ENCODE assay signal across 1 cellular context in genomic region chr14:77320238-77320935, GRCh38.
TF ChIP-seq lines count a peak whose summit lies in the region.

Gene POMT2 (minus strand): TSS chr14:77320883. CDS start chr14:77320681, 202 bp downstream.

TF ChIP-seq in K562, 482 proteins besides CTCF, POLR2A, EP300 and RAD21 (continued from another document and continues in another):
- 0 out of 2 replicates have a peak, but pooled peaks have one; percentile 39 for TF ChIP-seq ZNF592 (IDR thresholded peaks at IDR 0.05)
- no peak for TF ChIP-seq ZSCAN29 (IDR thresholded peaks at IDR 0.05)
- TF ChIP-seq RBM25 (IDR thresholded peaks at IDR 0.05; ENCODE audit: low read depth, low read length, severe bottlenecking) = peak; percentile 61
- TF ChIP-seq STAG1 (CRISPR knock-in tag; IDR thresholded peaks at IDR 0.05; ENCODE audit: borderline replicate concordance) = no peak
- TF ChIP-seq ARNT (IDR thresholded peaks at IDR 0.05) = no peak
- no peak for TF ChIP-seq NFIC (IDR thresholded peaks at IDR 0.05)
- TF ChIP-seq SMAD3 (CRISPR knock-in tag; conservative IDR thresholded peaks at IDR 0.05) = no peak
- peak; percentile 68 for TF ChIP-seq L3MBTL2 (IDR thresholded peaks at IDR 0.05)
- TF ChIP-seq NFATC3 (IDR thresholded peaks at IDR 0.05) = no peak
- no peak for TF ChIP-seq ZNF197 (CRISPR knock-in tag; IDR thresholded peaks at IDR 0.05; ENCODE audit: low read depth)
- peak in 1 of 2 experiments; percentile 53; a peak in 1 of 4 replicates for TF ChIP-seq SIN3A (IDR thresholded peaks at IDR 0.05; ENCODE audit: borderline replicate concordance in 2 of 2, control insufficient read depth in 1 of 2, low read depth in 2 of 2, low read length in 2 of 2)
- peak; percentile 96 for TF ChIP-seq RFX1 (IDR thresholded peaks at IDR 0.05)
- peak; percentile 58 for TF ChIP-seq NFYB (IDR thresholded peaks at IDR 0.05; ENCODE audit: extremely low read depth, insufficient read length)
- TF ChIP-seq KAT7 (CRISPR knock-in tag; IDR thresholded peaks at IDR 0.05; ENCODE audit: borderline replicate concordance) = peak; percentile 75; the same call in 1 of the 2 replicates
- TF ChIP-seq CREB3L1 (IDR thresholded peaks at IDR 0.05; ENCODE audit: borderline replicate concordance, low read depth) = 0 out of 2 replicates have a peak, but pooled peaks have one; percentile 24
- peak; percentile 75 for TF ChIP-seq FOXJ2 (tag; IDR thresholded peaks at IDR 0.05)
- peak in 1 of 2 experiments; percentile 85 for TF ChIP-seq MAZ (CRISPR knock-in tag; conservative IDR thresholded peaks at IDR 0.05 in 1 of 2, IDR thresholded peaks at IDR 0.05 in 1 of 2)
- peak; percentile 74 for TF ChIP-seq BMI1 (IDR thresholded peaks at IDR 0.05; ENCODE audit: low read length)
- no peak for TF ChIP-seq ATF3 (IDR thresholded peaks at IDR 0.05)
- TF ChIP-seq ATF3 (CRISPR knock-in tag; conservative IDR thresholded peaks at IDR 0.05) = no peak
- TF ChIP-seq CCNT2 (IDR thresholded peaks at IDR 0.05; ENCODE audit: borderline replicate concordance, extremely low read depth, insufficient read length, low read depth, low read length) = peak; percentile 26
- 0 out of 2 replicates have a peak, but pooled peaks have one; percentile 14 for TF ChIP-seq CEBPG (CRISPR knock-in tag; IDR thresholded peaks at IDR 0.05)
- no peak for TF ChIP-seq CEBPG (tag; conservative IDR thresholded peaks at IDR 0.05 in 1 of 2, IDR thresholded peaks at IDR 0.05 in 1 of 2)
- TF ChIP-seq REST (CRISPR knock-in tag; IDR thresholded peaks at IDR 0.05; ENCODE audit: low read depth) = 0 out of 2 replicates have a peak, but pooled peaks have one; percentile 24
- TF ChIP-seq ZNF639 (CRISPR knock-in tag; conservative IDR thresholded peaks at IDR 0.05 in 1 of 2, IDR thresholded peaks at IDR 0.05 in 1 of 2) = peak in 1 of 2 experiments; percentile 97; a peak in 2 of 4 replicates
- TF ChIP-seq PKNOX1 (IDR thresholded peaks at IDR 0.05) = peak; percentile 94
- TF ChIP-seq U2AF1 (optimal IDR thresholded peaks at IDR 0.05; ENCODE audit: low read depth, low read length) = peak; percentile 61
- TF ChIP-seq NR2F6 (CRISPR knock-in tag; IDR thresholded peaks at IDR 0.05) = no peak
- TF ChIP-seq ZNF354B (CRISPR knock-in tag; IDR thresholded peaks at IDR 0.05) = no peak
- TF ChIP-seq CREB1 (IDR thresholded peaks at IDR 0.05) = peak; percentile 43; the same call in 1 of the 2 replicates
- peak; percentile 47; the same call in 1 of the 2 replicates for TF ChIP-seq CREB1 (CRISPR knock-in tag; IDR thresholded peaks at IDR 0.05)
- TF ChIP-seq SMAD4 (CRISPR knock-in tag; conservative IDR thresholded peaks at IDR 0.05) = peak; percentile 65
- 0 out of 2 replicates have a peak, but pooled peaks have one; percentile 12 for TF ChIP-seq E2F3 (CRISPR knock-in tag; IDR thresholded peaks at IDR 0.05)
- peak; percentile 63 for TF ChIP-seq PBX2 (CRISPR knock-in tag; IDR thresholded peaks at IDR 0.05; ENCODE audit: low read depth)
- no peak for TF ChIP-seq PBX2 (tag; conservative IDR thresholded peaks at IDR 0.05; ENCODE audit: low read depth)
- TF ChIP-seq VEZF1 (CRISPR knock-in tag; IDR thresholded peaks at IDR 0.05) = peak; percentile 98
- no peak for TF ChIP-seq NCOA4 (IDR thresholded peaks at IDR 0.05; ENCODE audit: partially characterized antibody)
- no peak for TF ChIP-seq ZNF23 (CRISPR knock-in tag; IDR thresholded peaks at IDR 0.05)
- peak; percentile 51; the same call in 1 of the 2 replicates for TF ChIP-seq ZBTB7A (IDR thresholded peaks at IDR 0.05; ENCODE audit: borderline replicate concordance, control insufficient read depth, low read depth, low read length)
- TF ChIP-seq POLR2B (IDR thresholded peaks at IDR 0.05; ENCODE audit: low read depth, partially characterized antibody) = peak; percentile 20
- no peak for TF ChIP-seq ZNF589 (CRISPR knock-in tag; IDR thresholded peaks at IDR 0.05; ENCODE audit: low read depth)
- peak; percentile 72 for TF ChIP-seq RBBP5 (IDR thresholded peaks at IDR 0.05; ENCODE audit: borderline replicate concordance, insufficient read depth, low read length, poor library complexity, severe bottlenecking)
- TF ChIP-seq ZNF75A (CRISPR knock-in tag; IDR thresholded peaks at IDR 0.05) = no peak
- peak; percentile 73 for TF ChIP-seq MEIS2 (IDR thresholded peaks at IDR 0.05; ENCODE audit: partially characterized antibody)
- no peak for TF ChIP-seq RFX7 (CRISPR knock-in tag; IDR thresholded peaks at IDR 0.05)
- peak; percentile 76; the same call in 1 of the 2 replicates for TF ChIP-seq PHF8 (IDR thresholded peaks at IDR 0.05; ENCODE audit: borderline replicate concordance, low read length)
- TF ChIP-seq JUN (IDR thresholded peaks at IDR 0.05; ENCODE audit: borderline replicate concordance, low read depth, low read length) = no peak
- TF ChIP-seq JUN (CRISPR knock-in tag; IDR thresholded peaks at IDR 0.05; ENCODE audit: borderline replicate concordance) = 0 out of 2 replicates have a peak, but pooled peaks have one; percentile 52
- no peak for TF ChIP-seq LEF1 (IDR thresholded peaks at IDR 0.05)
- no peak for TF ChIP-seq BHLHE40 (IDR thresholded peaks at IDR 0.05; ENCODE audit: low read length)
- peak; percentile 76 for TF ChIP-seq CREM (IDR thresholded peaks at IDR 0.05; ENCODE audit: low read depth)
